8 cellular contexts compared by ENCODE assay signal in the genomic region with DNA sequence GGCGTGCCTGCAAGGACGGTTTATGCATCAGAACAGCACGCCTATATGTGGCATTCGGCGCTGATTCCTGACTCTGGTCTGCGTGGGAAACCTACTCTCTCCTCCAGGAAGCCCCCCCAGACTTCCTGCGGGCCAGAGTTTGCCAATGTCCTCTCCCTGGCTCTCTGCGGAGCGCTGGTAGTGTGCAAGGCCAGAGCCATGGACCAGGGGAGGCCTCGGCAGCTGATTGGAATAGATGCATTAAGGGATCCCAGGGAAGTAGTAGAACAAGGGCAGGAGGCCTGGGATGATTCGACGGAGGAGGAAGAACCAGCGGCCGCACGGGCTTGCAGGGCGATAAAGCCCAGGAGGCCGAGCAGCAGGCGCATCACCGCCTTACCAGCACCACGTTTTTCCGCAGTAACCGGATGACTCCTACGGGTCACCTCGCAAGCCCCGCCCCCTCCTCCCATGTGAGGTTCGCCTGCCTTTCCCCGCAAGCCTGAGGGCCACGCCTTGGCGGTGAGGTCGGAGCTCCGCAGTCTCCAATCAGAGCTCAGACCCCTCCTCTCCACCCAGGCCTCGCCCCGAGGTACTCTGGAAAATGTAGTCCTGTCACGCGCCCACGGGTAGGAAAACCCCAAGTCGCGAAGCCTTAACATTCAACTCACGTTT.
DNase-seq lines count a peak whose midpoint lies in the region; ATAC-seq and TF ChIP-seq lines count a peak whose summit lies in the region.

No MANE protein-coding gene starts in this region.

- no peak overlapping the region for H3K4me3 ChIP-seq in RWPE2 (ENCODE audit: severe bottlenecking)

- H3K4me1 ChIP-seq in RWPE2 (ENCODE audit: insufficient read depth, poor library complexity, severe bottlenecking): no peaks in the 10 kb centered on the region

- DNase-seq in EH (ENCODE audit: low read depth): peak; percentile 76
- DNase-seq in RWPE2 (ENCODE audit: low spot score): peak; percentile 89
- DNase-seq in activated naive CD8-positive, alpha-beta T cell treated with anti-CD3 and anti-CD28 coated beads, Interleukin-2, amount 50 U/mL, for 16 hours (ENCODE audit: low read depth, low spot score): peak; percentile 94
- peak; percentile 93 for DNase-seq in iPS DF 19.7 (ENCODE audit: low read depth, low spot score)
- peak; percentile 84 to 86 for DNase-seq in stimulated activated CD4-positive, alpha-beta T cell treated with anti-CD3 and anti-CD28 coated beads, Interleukin-15, amount 100 ng/mL, for 48 hours (ENCODE audit: low read depth in 2 of 2)
- no peak for DNase-seq in NCI-H510A treated with DMSO at 0.1 percent for 48 hours (lab: John Stamatoyannopoulos, UW)

- no peaks in the 10 kb centered on the region for H3K27me3 ChIP-seq in RWPE2 (ENCODE audit: insufficient read depth, poor library complexity, severe bottlenecking)

- TF ChIP-seq CTCF in RWPE2 (IDR thresholded peaks at IDR 0.05; ENCODE audit: poor library complexity, severe bottlenecking): no peak

- H3K9me3 ChIP-seq in RWPE2 (ENCODE audit: severe bottlenecking): no peaks in the 10 kb centered on the region

- ATAC-seq in RWPE2 (ENCODE audit: low read depth): peak; percentile 43
- ATAC-seq in HG03520 (IDR thresholded peaks at IDR 0.05; ENCODE audit: unreplicated experiment): no peak
- no peak for ATAC-seq in GM21723 (IDR thresholded peaks at IDR 0.05; ENCODE audit: unreplicated experiment)

- no peaks in the 10 kb centered on the region for H3K36me3 ChIP-seq in RWPE2 (ENCODE audit: low read depth)

- H3K27ac ChIP-seq in RWPE2 (ENCODE audit: poor library complexity, severe bottlenecking): no peak overlapping the region
